In the genomic region with DNA sequence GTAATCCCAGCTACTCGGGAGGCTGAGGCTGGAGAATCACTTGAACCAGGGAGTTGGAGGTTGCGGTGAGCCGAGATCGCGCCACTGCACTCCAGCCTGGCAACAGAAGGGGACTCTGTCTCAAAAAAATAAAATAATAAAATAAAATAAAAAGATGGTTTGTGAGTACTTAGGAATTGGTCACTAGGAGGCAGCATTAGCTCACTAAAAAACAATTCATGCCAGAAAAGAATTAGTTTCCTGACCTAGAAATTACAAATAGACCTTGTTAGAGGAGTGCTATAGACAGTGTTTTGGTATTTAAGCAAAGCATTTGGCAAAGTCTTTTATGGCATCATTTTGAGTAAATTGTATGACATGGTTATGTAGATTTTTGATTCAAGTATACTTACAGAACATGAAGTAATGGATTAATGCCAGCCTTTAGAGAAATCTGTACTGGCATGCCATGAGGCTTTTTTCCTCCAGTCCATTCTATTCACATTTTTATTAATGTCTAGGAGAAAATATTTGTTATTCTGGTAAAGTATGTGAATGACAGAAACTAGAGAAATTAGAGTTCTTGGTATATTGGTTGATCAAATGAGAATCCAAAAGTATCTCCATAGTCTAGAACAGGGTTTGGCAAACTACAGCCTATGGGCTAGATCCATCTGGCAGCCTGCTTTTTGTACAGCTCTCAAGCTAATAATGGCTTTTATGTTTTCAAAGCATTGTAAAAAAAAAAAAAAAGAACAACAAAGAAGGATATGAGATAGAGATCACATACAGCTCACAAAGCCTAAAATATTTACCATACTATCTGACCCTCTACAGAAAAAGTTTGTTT, we compare ENCODE assay signal across 8 cellular contexts.
DNase-seq lines count a peak whose midpoint lies in the region; ATAC-seq and TF ChIP-seq lines count a peak whose summit lies in the region.

No MANE protein-coding gene starts in this region.

- DNase-seq in EL (peak; percentile 64), NAMALWA (ENCODE audit: low spot score) (peak; percentile 45), choroid plexus epithelial cell (ENCODE audit: low read depth) (peak; percentile 84), neural crest cell (ENCODE audit: low read depth, low spot score) (no peak), GM13976 (ENCODE audit: low spot score) (no peak)

- no peaks in the 10 kb centered on the region for H3K27me3 Mint-ChIP-seq in neural crest cell (ENCODE audit: low read depth)

- peaks cover 15% of the 10 kb centered on the region for H3K36me3 Mint-ChIP-seq in neural crest cell (ENCODE audit: low read depth)

- in situ Hi-C loops in GM13976 (cut with MboI; ENCODE audit: low sequenced_read_pairs, unreplicated experiment) = loop anchor here (10.0 kb wide), 1 partner anchor 471 kb away; no protein-coding TSS in a partner anchor

- H3K4me1 Mint-ChIP-seq in neural crest cell = no peaks in the 10 kb centered on the region

- no peak overlapping the region for H3K4me3 ChIP-seq in choroid plexus epithelial cell (ENCODE audit: low read depth, low read length)

- peak; percentile 53 for TF ChIP-seq CTCF in choroid plexus epithelial cell (conservative IDR thresholded peaks at IDR 0.05; ENCODE audit: low read depth, low read length)
- TF ChIP-seq CTCF in neural crest cell (conservative IDR thresholded peaks at IDR 0.05) = peak; percentile 59
- no peak for TF ChIP-seq CTCF in GM13976 (IDR thresholded peaks at IDR 0.05; ENCODE audit: borderline replicate concordance, control extremely low read depth, extremely low read depth, insufficient read depth, missing control alignments)

- H3K9me3 Mint-ChIP-seq in neural crest cell = peaks cover 9% of the 10 kb centered on the region

- H3K27ac Mint-ChIP-seq in neural crest cell (ENCODE audit: unreplicated experiment) = no peak overlapping the region

- H3K4me3 Mint-ChIP-seq in neural crest cell = no peak overlapping the region

- ATAC-seq in HG02678 (IDR thresholded peaks at IDR 0.05; ENCODE audit: unreplicated experiment) (no peak), GM21381 (IDR thresholded peaks at IDR 0.05; ENCODE audit: unreplicated experiment) (no peak), HG03354 (IDR thresholded peaks at IDR 0.05; ENCODE audit: poor library complexity, severe bottlenecking, unreplicated experiment) (no peak)

Comparison
In these comparisons a context has a peak if more than half of its experiments do, and no peak if none do; other contexts are left out.
1. DNase-seq: peak in EL (single experiment), NAMALWA (single experiment) and choroid plexus epithelial cell (single experiment); none in neural crest cell (single experiment) and GM13976 (single experiment).